19 cellular contexts compared by ENCODE assay signal in genomic region chr22:37210041-37210803, GRCh38. TPM values are rescaled to one million over a fixed set of nuclear protein-coding genes. Genes with fewer than 3 reads are reported as not detected.
DNase-seq lines count a peak whose midpoint lies in the region; ATAC-seq and TF ChIP-seq lines count a peak whose summit lies in the region.
"Had no signal": no experiment of that assay in that cellular context is flagged by ENCODE, and none has a peak within 500 bp of the region (broad histone marks: within the 10 kb centered on the region; RNA-seq: fewer than 3 reads in every experiment).

No MANE protein-coding gene starts in this region.

- ATAC-seq in stimulated activated naive CD8-positive, alpha-beta T cell treated with anti-CD3 and anti-CD28 coated beads, Interleukin-15, Interleukin-2, amounts not matched to agents 100 U/mL and 50 U/mL, for 24 hours = no peak
- no peak for ATAC-seq in naive thymus-derived CD8-positive, alpha-beta T cell
- no peak for ATAC-seq in foreskin keratinocyte

- H3K27me3 Mint-ChIP-seq in stimulated activated naive CD8-positive, alpha-beta T cell treated with anti-CD3 and anti-CD28 coated beads, Interleukin-15, Interleukin-2, amounts not matched to agents 100 ng/mL and 50 ng/mL, for 24 hours = no peaks in the 10 kb centered on the region
- H3K27me3 Mint-ChIP-seq in brain (peaks cover 6% of the 10 kb centered on the region), type B pancreatic cell (peaks cover 6% of the 10 kb centered on the region)
- H3K27me3 Mint-ChIP-seq in naive thymus-derived CD8-positive, alpha-beta T cell = no peaks in the 10 kb centered on the region

- no peak for TF ChIP-seq CTCF in brain (conservative IDR thresholded peaks at IDR 0.05)
- no peak for TF ChIP-seq CTCF in type B pancreatic cell (conservative IDR thresholded peaks at IDR 0.05)
- no peak for TF ChIP-seq CTCF in foreskin keratinocyte (conservative IDR thresholded peaks at IDR 0.05)
- no peak for TF ChIP-seq CTCF in breast epithelium (IDR thresholded peaks at IDR 0.05)

- H3K27ac Mint-ChIP-seq in stimulated activated naive CD8-positive, alpha-beta T cell treated with anti-CD3 and anti-CD28 coated beads, Interleukin-15, Interleukin-2, amounts not matched to agents 100 ng/mL and 50 ng/mL, for 24 hours = peak overlapping the region; percentile 2
- H3K27ac Mint-ChIP-seq in brain = peak overlapping the region; percentile 14 to 89 (median 68)
- H3K27ac Mint-ChIP-seq in naive thymus-derived CD8-positive, alpha-beta T cell = peak overlapping the region in 9 of 10 donors; percentile 56 to 97 (median 86)
- H3K27ac Mint-ChIP-seq in type B pancreatic cell = peak overlapping the region; percentile 36

- TF ChIP-seq POLR2A in breast epithelium (IDR thresholded peaks at IDR 0.05) = no peak

- peaks cover 34% of the 10 kb centered on the region for H3K4me1 Mint-ChIP-seq in stimulated activated naive CD8-positive, alpha-beta T cell treated with anti-CD3 and anti-CD28 coated beads, Interleukin-15, Interleukin-2, amounts not matched to agents 100 ng/mL and 50 ng/mL, for 24 hours (ENCODE audit: low read depth)
- H3K4me1 Mint-ChIP-seq in brain = peaks cover 65% of the 10 kb centered on the region
- peaks cover 36 to 94% (median 70%) of the 10 kb centered on the region in 4 donors for H3K4me1 Mint-ChIP-seq in naive thymus-derived CD8-positive, alpha-beta T cell
- peaks cover 22% of the 10 kb centered on the region for H3K4me1 Mint-ChIP-seq in type B pancreatic cell (ENCODE audit: unreplicated experiment)

- no peak overlapping the region for H3K4me3 Mint-ChIP-seq in stimulated activated naive CD8-positive, alpha-beta T cell treated with anti-CD3 and anti-CD28 coated beads, Interleukin-15, Interleukin-2, amounts not matched to agents 100 ng/mL and 50 ng/mL, for 24 hours
- H3K4me3 Mint-ChIP-seq in brain = peak overlapping the region in 1 of 5 experiments; percentile 37
- peak overlapping the region in 4 of 10 donors; percentile 13 to 53 (median 43) for H3K4me3 Mint-ChIP-seq in naive thymus-derived CD8-positive, alpha-beta T cell
- H3K4me3 Mint-ChIP-seq in type B pancreatic cell = peak overlapping the region; percentile 45

- no peaks in the 10 kb centered on the region for H3K36me3 ChIP-seq in breast epithelium
- H3K36me3 ChIP-seq: adrenal gland, esophagus squamous epithelium, left ventricle myocardium inferior, SJCRH30 had no signal

- H3K27me3 ChIP-seq in foreskin keratinocyte = peaks cover 32% of the 10 kb centered on the region
- no peaks in the 10 kb centered on the region for H3K27me3 ChIP-seq in breast epithelium
- H3K27me3 ChIP-seq: adrenal gland had no signal

- DNase-seq in stimulated activated naive CD8-positive, alpha-beta T cell treated with anti-CD3 and anti-CD28 coated beads, Interleukin-15, Interleukin-2, amounts not matched to agents 100 U/mL and 50 U/mL, for 24 hours = no peak
- DNase-seq in naive thymus-derived CD8-positive, alpha-beta T cell = peak in 2 of 10 donors; percentile 15 to 44
- DNase-seq in type B pancreatic cell (ENCODE audit: extremely low spot score, unreplicated experiment) (no peak), foreskin keratinocyte (no peak), breast epithelium (ENCODE audit: low spot score in 2 of 2) (no peak), DMS 273 (lab: John Stamatoyannopoulos, UW; ENCODE audit: unreplicated experiment) (no peak)
- DNase-seq: effector CD4-positive, alpha-beta T cell; esophagus squamous epithelium; HCEC 1CT; left ventricle myocardium inferior; NCI-H1105; NCI-H526; SJCRH30 had no signal

- no peaks in the 10 kb centered on the region for H3K36me3 Mint-ChIP-seq in stimulated activated naive CD8-positive, alpha-beta T cell treated with anti-CD3 and anti-CD28 coated beads, Interleukin-15, Interleukin-2, amounts not matched to agents 100 ng/mL and 50 ng/mL, for 24 hours (ENCODE audit: low read depth)
- H3K36me3 Mint-ChIP-seq in brain = no peaks in the 10 kb centered on the region
- peaks cover 0 to 12% (median 9%) of the 10 kb centered on the region in 3 donors for H3K36me3 Mint-ChIP-seq in naive thymus-derived CD8-positive, alpha-beta T cell
- no peaks in the 10 kb centered on the region for H3K36me3 Mint-ChIP-seq in type B pancreatic cell

- no peaks in the 10 kb centered on the region for H3K9me3 Mint-ChIP-seq in stimulated activated naive CD8-positive, alpha-beta T cell treated with anti-CD3 and anti-CD28 coated beads, Interleukin-15, Interleukin-2, amounts not matched to agents 100 ng/mL and 50 ng/mL, for 24 hours
- H3K9me3 Mint-ChIP-seq in brain = no peaks in the 10 kb centered on the region
- no peaks in the 10 kb centered on the region for H3K9me3 Mint-ChIP-seq in naive thymus-derived CD8-positive, alpha-beta T cell
- H3K9me3 Mint-ChIP-seq in type B pancreatic cell = no peaks in the 10 kb centered on the region

- no peak overlapping the region for H3K27ac ChIP-seq in foreskin keratinocyte
- H3K27ac ChIP-seq in breast epithelium = no peak overlapping the region
- H3K27ac ChIP-seq: adrenal gland, esophagus squamous epithelium, left ventricle myocardium inferior, parathyroid adenoma, SJCRH30 had no signal

- POLR2A ChIA-PET in naive thymus-derived CD8-positive, alpha-beta T cell (lab: Charles Lee) = interaction anchor here (5.0 to 31.6 kb wide), 3 partner anchors 10 to 31 kb away, joined by 28 to 1090 read pairs (median 308); partner anchors contain the start of gene RAC2

- no peak overlapping the region for H3K4me3 ChIP-seq in breast epithelium
- H3K4me3 ChIP-seq: adrenal gland, esophagus squamous epithelium, left ventricle myocardium inferior, SJCRH30, smooth muscle cell had no signal

- no peaks in the 10 kb centered on the region for H3K9me3 ChIP-seq in breast epithelium
- H3K9me3 ChIP-seq: adrenal gland, esophagus squamous epithelium, left ventricle myocardium inferior, SJCRH30 had no signal

- H3K4me1 ChIP-seq in foreskin keratinocyte = no peaks in the 10 kb centered on the region
- no peaks in the 10 kb centered on the region for H3K4me1 ChIP-seq in breast epithelium
- H3K4me1 ChIP-seq: parathyroid adenoma, SJCRH30 had no signal

- intact Hi-C loops in breast epithelium (cut with DNase I; ENCODE audit: low total_unique reads) = no loop called here

RNA-seq across cellular contexts. Expression of gene SSTR3, which starts 2.1 kb away (rescaled TPM):
- 1.6 TPM for polyA plus RNA-seq in brain (ENCODE audit: insufficient read depth, low read depth, low replicate concordance)
- total RNA-seq in naive thymus-derived CD8-positive, alpha-beta T cell = 10 to 100 TPM; 13.5 to 13.7 TPM
- 1 to 10 TPM; 2.9 to 7.3 (median 4.2) TPM for polyA plus RNA-seq in naive thymus-derived CD8-positive, alpha-beta T cell
- total RNA-seq in type B pancreatic cell (ENCODE audit: low replicate concordance) = 2.4 and 3.4 TPM in 2 replicates
- not detected in 2 replicates for total RNA-seq in foreskin keratinocyte
- not detected in 2 replicates for polyA plus RNA-seq in foreskin keratinocyte
- not detected for total RNA-seq in breast epithelium
- total RNA-seq: cardiac septum, esophagus squamous epithelium, left ventricle myocardium inferior, SJCRH30, smooth muscle cell had no signal
- polyA plus RNA-seq: smooth muscle cell had no signal

RNA-seq across cellular contexts. Expression of gene C1QTNF6, which starts 22.2 kb away (rescaled TPM):
- polyA plus RNA-seq in brain (ENCODE audit: insufficient read depth, low read depth, low replicate concordance) = 4.9 TPM
- total RNA-seq in naive thymus-derived CD8-positive, alpha-beta T cell = 10 to 100 TPM; 24.6 to 25.7 TPM
- polyA plus RNA-seq in naive thymus-derived CD8-positive, alpha-beta T cell = 1 to 10 TPM in 2 of 3 donors, under 1 TPM in 1; 0.68 to 4.0 (median 1.7) TPM
- total RNA-seq in type B pancreatic cell (ENCODE audit: low replicate concordance) = 23.2 and 26.2 TPM in 2 replicates
- total RNA-seq in foreskin keratinocyte = 11.3 and 12.6 TPM in 2 replicates
- polyA plus RNA-seq in foreskin keratinocyte = 14.9 and 17.3 TPM in 2 replicates
- total RNA-seq in breast epithelium = 1 to 10 TPM; 2.2 to 3.6 (median 3.5) TPM

RNA-seq across cellular contexts. Expression of gene RAC2, which starts 33.8 kb away (rescaled TPM):
- polyA plus RNA-seq in brain (ENCODE audit: insufficient read depth, low read depth, low replicate concordance) (3.3 TPM), foreskin keratinocyte (116 and 117 TPM in 2 replicates)
- total RNA-seq in naive thymus-derived CD8-positive, alpha-beta T cell = 100 to 1,000 TPM; 295 to 297 TPM
- polyA plus RNA-seq in naive thymus-derived CD8-positive, alpha-beta T cell = 1,000 to 10,000 TPM in 2 of 3 donors, 100 to 1,000 TPM in 1; 740 to 1,115 (median 1,110) TPM
- total RNA-seq in type B pancreatic cell (ENCODE audit: low replicate concordance) (0.24 and 1.2 TPM in 2 replicates), foreskin keratinocyte (75.9 and 77.0 TPM in 2 replicates), breast epithelium (10 to 100 TPM; 10.5 to 12.0 (median 11.5) TPM)
- total RNA-seq: SJCRH30 had no signal

Comparison
In these comparisons a context has a peak if more than half of its experiments do, and no peak if none do; other contexts are left out.
1. H3K27ac Mint-ChIP-seq: peak in every context shown above with its lines; median percentile 86 in naive thymus-derived CD8-positive, alpha-beta T cell; 68 in brain; 36 in type B pancreatic cell; 2 in stimulated activated naive CD8-positive, alpha-beta T cell treated with anti-CD3 and anti-CD28 coated beads, Interleukin-15, Interleukin-2, amounts not matched to agents 100 ng/mL and 50 ng/mL, for 24 hours.